1 cellular context compared by ENCODE assay signal in genomic region chr4:92255920-92256244, GRCh38.
A peak's percentile ranks its signal among the peaks of the same experiment; 100 is the strongest.
TF ChIP-seq lines count a peak whose summit lies in the region.

No MANE protein-coding gene starts in this region.

TF ChIP-seq in GM23338, 12 proteins besides CTCF, POLR2A, EP300 and RAD21 (continued from another document):
- TF ChIP-seq, protein P1, sequence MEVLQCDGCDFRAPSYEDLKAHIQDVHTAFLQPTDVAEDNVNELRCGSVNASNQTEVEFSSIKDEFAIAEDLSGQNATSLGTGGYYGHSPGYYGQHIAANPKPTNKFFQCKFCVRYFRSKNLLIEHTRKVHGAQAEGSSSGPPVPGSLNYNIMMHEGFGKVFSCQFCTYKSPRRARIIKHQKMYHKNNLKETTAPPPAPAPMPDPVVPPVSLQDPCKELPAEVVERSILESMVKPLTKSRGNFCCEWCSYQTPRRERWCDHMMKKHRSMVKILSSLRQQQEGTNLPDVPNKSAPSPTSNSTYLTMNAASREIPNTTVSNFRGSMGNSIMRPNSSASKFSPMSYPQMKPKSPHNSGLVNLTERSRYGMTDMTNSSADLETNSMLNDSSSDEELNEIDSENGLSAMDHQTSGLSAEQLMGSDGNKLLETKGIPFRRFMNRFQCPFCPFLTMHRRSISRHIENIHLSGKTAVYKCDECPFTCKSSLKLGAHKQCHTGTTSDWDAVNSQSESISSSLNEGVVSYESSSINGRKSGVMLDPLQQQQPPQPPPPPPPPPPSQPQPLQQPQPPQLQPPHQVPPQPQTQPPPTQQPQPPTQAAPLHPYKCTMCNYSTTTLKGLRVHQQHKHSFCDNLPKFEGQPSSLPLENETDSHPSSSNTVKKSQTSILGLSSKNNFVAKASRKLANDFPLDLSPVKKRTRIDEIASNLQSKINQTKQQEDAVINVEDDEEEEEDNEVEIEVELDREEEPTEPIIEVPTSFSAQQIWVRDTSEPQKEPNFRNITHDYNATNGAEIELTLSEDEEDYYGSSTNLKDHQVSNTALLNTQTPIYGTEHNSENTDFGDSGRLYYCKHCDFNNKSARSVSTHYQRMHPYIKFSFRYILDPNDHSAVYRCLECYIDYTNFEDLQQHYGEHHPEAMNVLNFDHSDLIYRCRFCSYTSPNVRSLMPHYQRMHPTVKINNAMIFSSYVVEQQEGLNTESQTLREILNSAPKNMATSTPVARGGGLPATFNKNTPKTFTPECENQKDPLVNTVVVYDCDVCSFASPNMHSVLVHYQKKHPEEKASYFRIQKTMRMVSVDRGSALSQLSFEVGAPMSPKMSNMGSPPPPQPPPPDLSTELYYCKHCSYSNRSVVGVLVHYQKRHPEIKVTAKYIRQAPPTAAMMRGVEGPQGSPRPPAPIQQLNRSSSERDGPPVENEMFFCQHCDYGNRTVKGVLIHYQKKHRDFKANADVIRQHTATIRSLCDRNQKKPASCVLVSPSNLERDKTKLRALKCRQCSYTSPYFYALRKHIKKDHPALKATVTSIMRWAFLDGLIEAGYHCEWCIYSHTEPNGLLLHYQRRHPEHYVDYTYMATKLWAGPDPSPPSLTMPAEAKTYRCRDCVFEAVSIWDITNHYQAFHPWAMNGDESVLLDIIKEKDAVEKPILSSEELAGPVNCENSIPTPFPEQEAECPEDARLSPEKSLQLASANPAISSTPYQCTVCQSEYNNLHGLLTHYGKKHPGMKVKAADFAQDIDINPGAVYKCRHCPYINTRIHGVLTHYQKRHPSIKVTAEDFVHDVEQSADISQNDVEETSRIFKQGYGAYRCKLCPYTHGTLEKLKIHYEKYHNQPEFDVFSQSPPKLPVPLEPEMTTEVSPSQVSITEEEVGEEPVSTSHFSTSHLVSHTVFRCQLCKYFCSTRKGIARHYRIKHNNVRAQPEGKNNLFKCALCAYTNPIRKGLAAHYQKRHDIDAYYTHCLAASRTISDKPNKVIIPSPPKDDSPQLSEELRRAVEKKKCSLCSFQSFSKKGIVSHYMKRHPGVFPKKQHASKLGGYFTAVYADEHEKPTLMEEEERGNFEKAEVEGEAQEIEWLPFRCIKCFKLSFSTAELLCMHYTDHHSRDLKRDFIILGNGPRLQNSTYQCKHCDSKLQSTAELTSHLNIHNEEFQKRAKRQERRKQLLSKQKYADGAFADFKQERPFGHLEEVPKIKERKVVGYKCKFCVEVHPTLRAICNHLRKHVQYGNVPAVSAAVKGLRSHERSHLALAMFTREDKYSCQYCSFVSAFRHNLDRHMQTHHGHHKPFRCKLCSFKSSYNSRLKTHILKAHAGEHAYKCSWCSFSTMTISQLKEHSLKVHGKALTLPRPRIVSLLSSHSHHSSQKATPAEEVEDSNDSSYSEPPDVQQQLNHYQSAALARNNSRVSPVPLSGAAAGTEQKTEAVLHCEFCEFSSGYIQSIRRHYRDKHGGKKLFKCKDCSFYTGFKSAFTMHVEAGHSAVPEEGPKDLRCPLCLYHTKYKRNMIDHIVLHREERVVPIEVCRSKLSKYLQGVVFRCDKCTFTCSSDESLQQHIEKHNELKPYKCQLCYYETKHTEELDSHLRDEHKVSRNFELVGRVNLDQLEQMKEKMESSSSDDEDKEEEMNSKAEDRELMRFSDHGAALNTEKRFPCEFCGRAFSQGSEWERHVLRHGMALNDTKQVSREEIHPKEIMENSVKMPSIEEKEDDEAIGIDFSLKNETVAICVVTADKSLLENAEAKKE (CRISPR knock-in tag; IDR thresholded peaks at IDR 0.05), result no peak
- no peak for TF ChIP-seq EZH2 (IDR thresholded peaks at IDR 0.05; ENCODE audit: low read depth, unreplicated experiment)
- TF ChIP-seq NANOG (IDR thresholded peaks at IDR 0.05; ENCODE audit: borderline replicate concordance), result peak; percentile 60
TF ChIP-seq in GM23338: peak in this region for 1.
